In the genomic region with DNA sequence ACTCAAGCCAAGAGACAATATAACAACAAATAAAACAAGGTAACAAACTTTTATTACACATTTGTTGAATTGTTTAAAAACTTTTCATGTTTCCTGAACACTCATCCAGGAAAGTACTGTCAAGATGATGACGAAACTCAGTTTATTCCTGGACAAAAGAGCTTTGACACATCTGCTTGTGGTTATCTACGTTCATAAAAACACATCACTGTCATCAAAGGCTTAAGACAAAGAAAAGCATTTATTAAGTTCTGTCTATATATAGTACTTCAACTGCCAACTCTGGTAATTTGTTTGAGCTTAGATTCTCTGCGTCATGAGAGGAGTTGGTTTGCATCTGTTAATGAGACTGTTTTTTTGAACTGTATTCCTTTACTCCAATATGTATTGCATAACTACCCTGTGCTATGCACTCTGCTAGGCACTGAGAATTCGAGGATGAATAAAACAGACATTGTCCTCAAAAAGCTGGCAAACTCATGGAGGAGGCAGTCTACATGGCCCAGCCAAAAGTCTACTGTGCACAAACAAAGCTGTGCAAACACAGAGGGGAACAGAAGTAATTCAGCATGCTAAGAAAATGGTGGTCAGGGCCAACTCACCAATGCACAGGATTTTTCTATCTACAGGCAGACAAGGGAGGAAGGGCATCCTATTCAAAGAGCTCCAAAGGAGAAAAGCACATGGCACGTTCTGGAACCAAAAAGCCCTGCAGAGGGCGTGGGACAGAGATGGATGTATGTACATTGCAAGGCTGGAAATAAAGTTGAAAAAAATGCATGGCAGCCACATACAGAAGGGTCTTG, we compare ENCODE assay signal across 8 cellular contexts.
A peak's percentile ranks its signal among the peaks of the same experiment; 100 is the strongest.
DNase-seq lines count a peak whose midpoint lies in the region; ATAC-seq and TF ChIP-seq lines count a peak whose summit lies in the region.

No MANE protein-coding gene starts in this region.

- no peak for ATAC-seq in GM19324 (IDR thresholded peaks at IDR 0.05; ENCODE audit: low FRiP score, unreplicated experiment)

- POLR2A ChIA-PET in RWPE1 (lab: Yijun Ruan, JAX; ENCODE audit: low non-redundant PET) = no interaction called here

- TF ChIP-seq CTCF in RWPE1 (conservative IDR thresholded peaks at IDR 0.05; ENCODE audit: low read depth) (no peak), fibroblast of pulmonary artery (IDR thresholded peaks at IDR 0.05; ENCODE audit: low read length, missing control alignments) (no peak)

- CTCF ChIA-PET in RWPE1 (lab: Yijun Ruan, JAX) = interaction anchor here (0.9 kb wide), 1 partner anchor 41 kb away, joined by 3 read pairs; no protein-coding TSS in a partner anchor

- H3K4me3 ChIP-seq in fibroblast of pulmonary artery (replicated peaks; ENCODE audit: low read depth, low read length) = no peak overlapping the region

- H3K27ac ChIP-seq in RWPE1 = peak overlapping the region; percentile 50; the same call in 1 of the 2 replicates

- DNase-seq in NCI-H146 (lab: John Stamatoyannopoulos, UW) (peak; percentile 34), NCI-H146 treated with DMSO at 0.1 percent for 48 hours (lab: John Stamatoyannopoulos, UW; ENCODE audit: unreplicated experiment) (no peak), RWPE1 (ENCODE audit: low spot score) (peak; percentile 56), fibroblast of pulmonary artery (ENCODE audit: low read depth) (peak; percentile 98), superior temporal gyrus (ENCODE audit: extremely low spot score) (peak; percentile 69), inferior parietal cortex (ENCODE audit: extremely low spot score) (no peak), NCI-H345 (lab: John Stamatoyannopoulos, UW) (no peak)

Comparison
In these comparisons a context has a peak if more than half of its experiments do, and no peak if none do; other contexts are left out.
1. DNase-seq: peak in NCI-H146 (single experiment), RWPE1 (single experiment), fibroblast of pulmonary artery (single experiment) and superior temporal gyrus (single experiment); none in NCI-H146 treated with DMSO at 0.1 percent for 48 hours (single experiment), inferior parietal cortex (single experiment) and NCI-H345 (single experiment).